ENCODE assay signal across 24 cellular contexts in the genomic region with DNA sequence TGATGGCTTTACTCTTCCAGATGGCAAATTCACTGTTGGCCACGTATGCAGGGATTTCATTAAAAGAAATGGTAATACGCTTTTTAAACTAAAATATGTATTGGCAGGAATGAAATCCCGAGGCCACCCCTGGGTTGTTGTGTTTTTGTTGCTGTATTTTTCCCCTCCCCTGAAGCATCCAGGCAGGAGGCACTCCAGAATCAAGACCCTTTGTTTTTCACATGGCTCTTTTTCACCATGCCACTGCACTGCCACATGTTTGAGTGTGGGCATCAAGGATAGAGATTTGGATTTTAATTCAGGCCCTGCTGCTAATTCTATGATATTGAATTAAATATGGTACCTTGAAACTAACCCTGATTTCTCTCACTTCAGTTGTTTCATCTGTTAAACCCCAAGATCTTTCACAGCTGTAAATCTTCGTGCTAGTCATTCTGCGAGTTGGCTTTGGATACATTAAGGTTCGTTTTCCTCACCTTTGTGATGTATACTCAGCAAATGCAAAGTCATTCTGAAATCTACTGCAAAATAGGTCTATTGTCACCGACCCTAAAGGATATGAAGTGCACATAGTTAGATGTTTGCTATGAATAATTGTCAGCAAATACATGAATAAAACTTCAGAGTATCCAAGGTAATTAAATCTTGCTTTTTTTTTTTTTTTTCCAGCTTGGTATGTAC.
DNase-seq lines count a peak whose midpoint lies in the region; ATAC-seq and TF ChIP-seq lines count a peak whose summit lies in the region.
"Had no signal": no experiment of that assay in that cellular context is flagged by ENCODE, and none has a peak within 500 bp of the region (broad histone marks: within the 10 kb centered on the region; RNA-seq: fewer than 3 reads in every experiment).

No MANE protein-coding gene starts in this region.

- H3K9me3 Mint-ChIP-seq in nephron, result no peaks in the 10 kb centered on the region
- H3K9me3 Mint-ChIP-seq: activated naive CD8-positive, alpha-beta T cell treated with anti-CD3 and anti-CD28 coated beads for 36 hours had no signal

- ATAC-seq in GM19395 (IDR thresholded peaks at IDR 0.05; ENCODE audit: unreplicated experiment) (peak; percentile 63), HG02588 (IDR thresholded peaks at IDR 0.05; ENCODE audit: unreplicated experiment) (peak; percentile 60), HG03108 (IDR thresholded peaks at IDR 0.05; ENCODE audit: unreplicated experiment) (peak; percentile 55), right cardiac atrium (no peak), sciatic nerve (no peak)
- ATAC-seq: heart left ventricle; left colon; naive thymus-derived CD8-positive, alpha-beta T cell; pancreas had no signal

- intact Hi-C loops in testis (cut with DNase I; ENCODE audit: low total_unique reads), result no loop called here
- intact Hi-C loops in right cardiac atrium (cut with DNase I), result no loop called here
- intact Hi-C loops in sciatic nerve (cut with DNase I), result no loop called here

- H3K36me3 ChIP-seq in testis (ENCODE audit: low read depth, missing control alignments), result no peaks in the 10 kb centered on the region
- H3K36me3 ChIP-seq: heart left ventricle, pancreas, right atrium auricular region, stomach, transverse colon had no signal

- H3K27ac ChIP-seq in testis, result no peak overlapping the region
- H3K27ac ChIP-seq in right cardiac atrium (ENCODE audit: low read length), result no peak overlapping the region
- H3K27ac ChIP-seq: epithelial cell of prostate, heart left ventricle, pancreas, right atrium auricular region, stomach, transverse colon had no signal

- no peak for TF ChIP-seq CTCF in nephron (IDR thresholded peaks at IDR 0.05; ENCODE audit: unreplicated experiment in 3 of 3)
- no peak for TF ChIP-seq CTCF in testis (IDR thresholded peaks at IDR 0.05)
- no peak for TF ChIP-seq CTCF in GM13976 (IDR thresholded peaks at IDR 0.05; ENCODE audit: borderline replicate concordance, control extremely low read depth, extremely low read depth, insufficient read depth, missing control alignments)

- H3K4me1 ChIP-seq in testis, result no peaks in the 10 kb centered on the region
- H3K4me1 ChIP-seq in right cardiac atrium (ENCODE audit: control insufficient read depth, insufficient read depth, low read length), result no peaks in the 10 kb centered on the region
- H3K4me1 ChIP-seq: heart left ventricle, pancreas, right atrium auricular region, stomach, transverse colon had no signal

- peak overlapping the region; percentile 92 to 95 (median 95) for H3K27ac Mint-ChIP-seq in nephron
- H3K27ac Mint-ChIP-seq: activated naive CD8-positive, alpha-beta T cell treated with anti-CD3 and anti-CD28 coated beads for 36 hours; CD4-positive, CD25-positive, alpha-beta regulatory T cell; naive thymus-derived CD8-positive, alpha-beta T cell had no signal

- H3K9me3 ChIP-seq in testis, result no peaks in the 10 kb centered on the region
- no peaks in the 10 kb centered on the region for H3K9me3 ChIP-seq in right cardiac atrium (ENCODE audit: control insufficient read depth, low read length)
- H3K9me3 ChIP-seq: heart left ventricle, pancreas, right atrium auricular region, stomach, transverse colon had no signal

- H3K27me3 ChIP-seq in testis (no peaks in the 10 kb centered on the region), right cardiac atrium (ENCODE audit: control insufficient read depth, insufficient read depth) (no peaks in the 10 kb centered on the region)
- H3K27me3 ChIP-seq: heart left ventricle, pancreas, right atrium auricular region, stomach, transverse colon had no signal

- H3K4me3 Mint-ChIP-seq in nephron, result no peak overlapping the region
- H3K4me3 Mint-ChIP-seq: activated naive CD8-positive, alpha-beta T cell treated with anti-CD3 and anti-CD28 coated beads for 36 hours; CD4-positive, CD25-positive, alpha-beta regulatory T cell; central memory CD8-positive, alpha-beta T cell; naive thymus-derived CD8-positive, alpha-beta T cell had no signal

- no peaks in the 10 kb centered on the region for H3K4me1 Mint-ChIP-seq in nephron
- H3K4me1 Mint-ChIP-seq: activated naive CD8-positive, alpha-beta T cell treated with anti-CD3 and anti-CD28 coated beads for 36 hours; CD4-positive, CD25-positive, alpha-beta regulatory T cell; central memory CD8-positive, alpha-beta T cell; naive thymus-derived CD8-positive, alpha-beta T cell had no signal

- no peaks in the 10 kb centered on the region for H3K36me3 Mint-ChIP-seq in nephron (ENCODE audit: low read depth)
- H3K36me3 Mint-ChIP-seq: activated naive CD8-positive, alpha-beta T cell treated with anti-CD3 and anti-CD28 coated beads for 36 hours; CD4-positive, CD25-positive, alpha-beta regulatory T cell; naive thymus-derived CD8-positive, alpha-beta T cell had no signal

- TF ChIP-seq POLR2A in testis (IDR thresholded peaks at IDR 0.05), result no peak

- H3K27me3 Mint-ChIP-seq in nephron (ENCODE audit: low read depth), result no peaks in the 10 kb centered on the region
- H3K27me3 Mint-ChIP-seq: activated naive CD8-positive, alpha-beta T cell treated with anti-CD3 and anti-CD28 coated beads for 36 hours; CD4-positive, CD25-positive, alpha-beta regulatory T cell; central memory CD8-positive, alpha-beta T cell; naive thymus-derived CD8-positive, alpha-beta T cell had no signal

- DNase-seq in testis, result no peak
- DNase-seq in right cardiac atrium, result no peak
- no peak for DNase-seq in GM13976 (ENCODE audit: low spot score)
- no peak for DNase-seq in sciatic nerve (ENCODE audit: low spot score)
- DNase-seq: activated CD4-positive, alpha-beta T cell treated with anti-CD3 and anti-CD28 coated beads, Interleukin-2, amount 50 U/mL, for 4 hours; activated naive CD8-positive, alpha-beta T cell treated with anti-CD3 and anti-CD28 coated beads for 36 hours; CD4-positive, CD25-positive, alpha-beta regulatory T cell; heart left ventricle; left colon; naive thymus-derived CD8-positive, alpha-beta T cell; OCI-M1; pancreas; stimulated activated CD4-positive, alpha-beta T cell treated with anti-CD3 and anti-CD28 coated beads, Interleukin-12 subunit alpha, Interleukin-12 subunit beta, amount 100 ng/mL, for 4 hours; stimulated activated CD4-positive, alpha-beta T cell treated with anti-CD3 and anti-CD28 coated beads, Interleukin-4, amount 100 ng/mL, for 4 hours; stomach; T-helper 9 cell; transverse colon had no signal

- WGBS in testis, 2 donors, result 71 to 77% methylated on average over 7 of the region's 7 CpGs
- WGBS in right cardiac atrium, result 71% methylated on average over 7 of the region's 7 CpGs

- in situ Hi-C loops in GM13976 (cut with MboI; ENCODE audit: low sequenced_read_pairs, unreplicated experiment), result no loop called here

- H3K4me3 ChIP-seq in testis (no peak overlapping the region), right cardiac atrium (ENCODE audit: low read length) (no peak overlapping the region)
- H3K4me3 ChIP-seq: heart left ventricle, pancreas, right atrium auricular region, stomach, transverse colon had no signal

Comparison
In these comparisons a context has a peak if more than half of its experiments do, and no peak if none do; other contexts are left out.
1. ATAC-seq: peak in GM19395 (single experiment), HG02588 (single experiment) and HG03108 (single experiment); none in right cardiac atrium (0 of 2) and sciatic nerve (single experiment).